In genomic region chr20:32762754-32763201, GRCh38 we compare ENCODE assay signal across 8 cellular contexts. TPM values are rescaled to one million over a fixed set of nuclear protein-coding genes. Genes with fewer than 3 reads are reported as not detected.
DNase-seq lines count a peak whose midpoint lies in the region; ATAC-seq and TF ChIP-seq lines count a peak whose summit lies in the region.

No MANE protein-coding gene starts in this region.

- H3K4me1 ChIP-seq in CD8-positive, alpha-beta memory T cell (ENCODE audit: insufficient read depth, low read length) = peaks cover 12% of the 10 kb centered on the region
- H3K4me1 ChIP-seq in RWPE2 (ENCODE audit: insufficient read depth, poor library complexity, severe bottlenecking) = no peaks in the 10 kb centered on the region
- peaks cover 13% of the 10 kb centered on the region for H3K4me1 ChIP-seq in effector memory CD4-positive, alpha-beta T cell (ENCODE audit: control insufficient read depth, insufficient read depth, low read length, poor library complexity, severe bottlenecking)

- no peaks in the 10 kb centered on the region for H3K9me3 ChIP-seq in CD8-positive, alpha-beta memory T cell (ENCODE audit: low read length)
- no peaks in the 10 kb centered on the region for H3K9me3 ChIP-seq in RWPE2 (ENCODE audit: severe bottlenecking)
- no peaks in the 10 kb centered on the region for H3K9me3 ChIP-seq in effector memory CD4-positive, alpha-beta T cell (ENCODE audit: control insufficient read depth, low read length)

- H3K27me3 Mint-ChIP-seq in CD8-positive, alpha-beta memory T cell = peaks cover 0 to 3% of the 10 kb centered on the region in 2 donors
- H3K27me3 Mint-ChIP-seq in natural killer cell treated with Interleukin-12 subunit alpha and Interleukin-12 subunit beta and Interleukin-15 and Interleukin-18, amount 100 ng/mL, for 72 hours = no peaks in the 10 kb centered on the region

- no peaks in the 10 kb centered on the region for H3K27me3 ChIP-seq in CD8-positive, alpha-beta memory T cell (ENCODE audit: insufficient read depth, low read length, poor library complexity, severe bottlenecking)
- H3K27me3 ChIP-seq in RWPE2 (ENCODE audit: insufficient read depth, poor library complexity, severe bottlenecking) = no peaks in the 10 kb centered on the region
- no peaks in the 10 kb centered on the region for H3K27me3 ChIP-seq in effector memory CD4-positive, alpha-beta T cell (replicated peaks; ENCODE audit: control insufficient read depth, insufficient read depth, low read length, poor library complexity, severe bottlenecking)

- ATAC-seq in GM21723 (IDR thresholded peaks at IDR 0.05; ENCODE audit: unreplicated experiment) = peak; percentile 12
- peak; percentile 10; the same call in 2 of the 3 replicates for ATAC-seq in RWPE2 (ENCODE audit: low read depth)
- peak in 1 of 2 donors; percentile 38 for ATAC-seq in natural killer cell treated with Interleukin-12 subunit alpha and Interleukin-12 subunit beta and Interleukin-15 and Interleukin-18, amount 100 ng/mL, for 72 hours
- ATAC-seq in HG03139 (IDR thresholded peaks at IDR 0.05; ENCODE audit: unreplicated experiment) = no peak

- peaks cover 0 to 1% (median 0%) of the 10 kb centered on the region in 3 donors for H3K36me3 Mint-ChIP-seq in CD8-positive, alpha-beta memory T cell
- no peaks in the 10 kb centered on the region for H3K36me3 Mint-ChIP-seq in natural killer cell treated with Interleukin-12 subunit alpha and Interleukin-12 subunit beta and Interleukin-15 and Interleukin-18, amount 100 ng/mL, for 72 hours

- H3K4me3 Mint-ChIP-seq in CD8-positive, alpha-beta memory T cell = peak overlapping the region; percentile 78 to 94 (median 86)
- peak overlapping the region; percentile 84 for H3K4me3 Mint-ChIP-seq in natural killer cell treated with Interleukin-12 subunit alpha and Interleukin-12 subunit beta and Interleukin-15 and Interleukin-18, amount 100 ng/mL, for 72 hours

- POLR2A ChIA-PET in CD8-positive, alpha-beta memory T cell (lab: Charles Lee) = interaction anchor here (0.8 to 2.2 kb wide), 2 partner anchors 16 to 20 kb away, joined by 3 to 9 read pairs; partner anchors contain the start of gene COMMD7

- CTCF ChIA-PET in CD8-positive, alpha-beta memory T cell (lab: Charles Lee) = interaction anchor here (1.1 to 3.3 kb wide), 6 partner anchors 10 to 89 kb away, joined by 4 to 21 read pairs (median 5); partner anchors contain the start of gene C20orf203

- no peaks in the 10 kb centered on the region for H3K9me3 Mint-ChIP-seq in CD8-positive, alpha-beta memory T cell
- no peaks in the 10 kb centered on the region for H3K9me3 Mint-ChIP-seq in natural killer cell treated with Interleukin-12 subunit alpha and Interleukin-12 subunit beta and Interleukin-15 and Interleukin-18, amount 100 ng/mL, for 72 hours

- peak in 1 of 5 donors; percentile 22 for DNase-seq in CD8-positive, alpha-beta memory T cell
- DNase-seq in RWPE2 (ENCODE audit: low spot score) (no peak), inferior parietal cortex (ENCODE audit: extremely low spot score) (no peak), NCI-H1092 (lab: John Stamatoyannopoulos, UW) (no peak)
- no peak for DNase-seq in effector memory CD4-positive, alpha-beta T cell
- no peak for DNase-seq in natural killer cell treated with Interleukin-12 subunit alpha and Interleukin-12 subunit beta and Interleukin-15 and Interleukin-18, amount 100 ng/mL, for 72 hours (ENCODE audit: low spot score)

- TF ChIP-seq CTCF in RWPE2 (IDR thresholded peaks at IDR 0.05; ENCODE audit: poor library complexity, severe bottlenecking) = no peak

- H3K27ac Mint-ChIP-seq in CD8-positive, alpha-beta memory T cell = peak overlapping the region in 1 of 8 donors; percentile 58
- H3K27ac Mint-ChIP-seq in natural killer cell treated with Interleukin-12 subunit alpha and Interleukin-12 subunit beta and Interleukin-15 and Interleukin-18, amount 100 ng/mL, for 72 hours = no peak overlapping the region

- peak overlapping the region; percentile 76 for H3K27ac ChIP-seq in CD8-positive, alpha-beta memory T cell (ENCODE audit: low read depth, low read length)
- H3K27ac ChIP-seq in RWPE2 (ENCODE audit: poor library complexity, severe bottlenecking) = no peak overlapping the region
- H3K27ac ChIP-seq in effector memory CD4-positive, alpha-beta T cell (ENCODE audit: insufficient read depth, low read length, poor library complexity, severe bottlenecking) = no peak overlapping the region

- H3K4me3 ChIP-seq in CD8-positive, alpha-beta memory T cell (ENCODE audit: low read length) = peak overlapping the region; percentile 63
- peak overlapping the region; percentile 71 for H3K4me3 ChIP-seq in RWPE2 (ENCODE audit: severe bottlenecking)
- peak overlapping the region; percentile 74 for H3K4me3 ChIP-seq in effector memory CD4-positive, alpha-beta T cell (ENCODE audit: insufficient read depth, low read depth, low read length, poor library complexity, severe bottlenecking)

- peaks cover 9 to 14% (median 12%) of the 10 kb centered on the region in 3 donors for H3K4me1 Mint-ChIP-seq in CD8-positive, alpha-beta memory T cell
- H3K4me1 Mint-ChIP-seq in natural killer cell treated with Interleukin-12 subunit alpha and Interleukin-12 subunit beta and Interleukin-15 and Interleukin-18, amount 100 ng/mL, for 72 hours (ENCODE audit: low read depth in 2 of 2) = peaks cover 9 to 12% of the 10 kb centered on the region in 2 donors

- H3K36me3 ChIP-seq in CD8-positive, alpha-beta memory T cell (ENCODE audit: insufficient read depth, low read length) = no peaks in the 10 kb centered on the region
- no peaks in the 10 kb centered on the region for H3K36me3 ChIP-seq in RWPE2 (ENCODE audit: low read depth)
- H3K36me3 ChIP-seq in effector memory CD4-positive, alpha-beta T cell (ENCODE audit: control insufficient read depth, insufficient read depth, low read length) = no peaks in the 10 kb centered on the region

RNA-seq across cellular contexts. Expression of gene DNMT3B, which starts 0.6 kb away (rescaled TPM):
- 1 to 10 TPM in 1 of 2 experiments, under 1 TPM in 1; 1.00 to 1.4 TPM for total RNA-seq in CD8-positive, alpha-beta memory T cell
- 0.22 TPM for polyA plus RNA-seq in CD8-positive, alpha-beta memory T cell
- total RNA-seq in natural killer cell treated with Interleukin-12 subunit alpha and Interleukin-12 subunit beta and Interleukin-15 and Interleukin-18, amount 100 ng/mL, for 72 hours = 1 to 10 TPM in 1 of 2 donors, under 1 TPM in 1; 0.81 to 2.2 TPM

RNA-seq across cellular contexts. Expression of gene COMMD7, which starts 19.5 kb away (rescaled TPM):
- 10 to 100 TPM; 33.8 to 35.6 TPM for total RNA-seq in CD8-positive, alpha-beta memory T cell
- polyA plus RNA-seq in CD8-positive, alpha-beta memory T cell = 105 TPM
- total RNA-seq in natural killer cell treated with Interleukin-12 subunit alpha and Interleukin-12 subunit beta and Interleukin-15 and Interleukin-18, amount 100 ng/mL, for 72 hours = 10 to 100 TPM; 58.5 to 67.9 TPM

RNA-seq across cellular contexts. Expression of gene MAPRE1, which starts 57.0 kb away (rescaled TPM):
- total RNA-seq in CD8-positive, alpha-beta memory T cell = 100 to 1,000 TPM; 154 to 159 TPM
- 96.3 TPM for polyA plus RNA-seq in CD8-positive, alpha-beta memory T cell
- 100 to 1,000 TPM; 122 to 142 TPM for total RNA-seq in natural killer cell treated with Interleukin-12 subunit alpha and Interleukin-12 subunit beta and Interleukin-15 and Interleukin-18, amount 100 ng/mL, for 72 hours
